Comparison of ENCODE assay signal across 8 cellular contexts in genomic region chr1:246875041-246876026, GRCh38. TPM values are rescaled to one million over a fixed set of nuclear protein-coding genes. Genes with fewer than 3 reads are reported as not detected.
A peak's percentile ranks its signal among the peaks of the same experiment; 100 is the strongest.
DNase-seq lines count a peak whose midpoint lies in the region; ATAC-seq lines count a peak whose summit lies in the region.

No MANE protein-coding gene starts in this region.

- no peaks in the 10 kb centered on the region for H3K27me3 ChIP-seq in trophoblast cell (ENCODE audit: insufficient read depth, low read length)

- H3K9ac ChIP-seq in trophoblast cell (ENCODE audit: low read length), result no peak overlapping the region

- H2BK120ac ChIP-seq in trophoblast cell (ENCODE audit: insufficient read depth, low read length, poor library complexity), result no peak overlapping the region

- H3K4me1 Mint-ChIP-seq in activated naive CD8-positive, alpha-beta T cell (ENCODE audit: low read depth), result peaks cover 23% of the 10 kb centered on the region

- WGBS in trophoblast cell (ENCODE audit: extremely low coverage, insufficient coverage, insufficient read length), result no CpG with 5 or more reads among the region's 8 CpGs

- no peaks in the 10 kb centered on the region for H3K79me1 ChIP-seq in trophoblast cell (ENCODE audit: low read length)

- peaks cover 15% of the 10 kb centered on the region for H3K36me3 Mint-ChIP-seq in activated naive CD8-positive, alpha-beta T cell

- H3K4me2 ChIP-seq in trophoblast cell (ENCODE audit: low read length), result no peak overlapping the region

- H3K18ac ChIP-seq in trophoblast cell (ENCODE audit: low read length), result no peak overlapping the region

- H3K27ac ChIP-seq in trophoblast cell (ENCODE audit: low read depth, low read length), result no peak overlapping the region

- H2BK12ac ChIP-seq in trophoblast cell (ENCODE audit: low read length), result no peak overlapping the region

- peaks cover 5 to 24% of the 10 kb centered on the region in 2 experiments for H3K36me3 ChIP-seq in trophoblast cell (ENCODE audit: control insufficient read depth in 1 of 2, insufficient read depth in 2 of 2, low read length in 2 of 2)

- peak; percentile 93 to 96 for ATAC-seq in activated CD4-positive, CD25-positive, alpha-beta regulatory T cell treated with anti-CD3 and anti-CD28 coated beads, Interleukin-2, amount 50 U/mL, for 24 hours
- ATAC-seq in HG03060 (IDR thresholded peaks at IDR 0.05; ENCODE audit: low read depth, unreplicated experiment) (peak; percentile 78), HG02840 (IDR thresholded peaks at IDR 0.05; ENCODE audit: low FRiP score, unreplicated experiment) (no peak)

- H4K12ac ChIP-seq in trophoblast cell (ENCODE audit: low read depth, low read length), result no peak overlapping the region

- no peaks in the 10 kb centered on the region for H3K4me1 ChIP-seq in trophoblast cell (ENCODE audit: control insufficient read depth in 1 of 2, insufficient read depth in 2 of 2, low read length in 2 of 2)

- no peak overlapping the region for H4K91ac ChIP-seq in trophoblast cell (ENCODE audit: low read depth, low read length)

- no peaks in the 10 kb centered on the region for H3K79me2 ChIP-seq in trophoblast cell (ENCODE audit: control insufficient read depth, insufficient read depth, low read length, poor library complexity)

- H3K14ac ChIP-seq in trophoblast cell (ENCODE audit: low read length), result no peak overlapping the region

- no peak overlapping the region for H3K4me3 ChIP-seq in trophoblast cell (ENCODE audit: low read depth, low read length)

- H3K4ac ChIP-seq in trophoblast cell (ENCODE audit: low read depth, low read length), result no peak overlapping the region

- no peak for DNase-seq in activated CD4-positive, CD25-positive, alpha-beta regulatory T cell treated with anti-CD3 and anti-CD28 coated beads, Interleukin-2, amount 50 U/mL, for 72 hours
- DNase-seq in trophoblast cell (peak; percentile 12 to 59), Ammon's horn (ENCODE audit: low spot score) (no peak), COLO668 (lab: John Stamatoyannopoulos, UW; ENCODE audit: unreplicated experiment) (no peak)

- H2BK5ac ChIP-seq in trophoblast cell (ENCODE audit: low read depth, low read length, poor library complexity), result no peak overlapping the region

- H3K27ac Mint-ChIP-seq in activated naive CD8-positive, alpha-beta T cell, result peak overlapping the region; percentile 51

- no peak overlapping the region for H3K23ac ChIP-seq in trophoblast cell (ENCODE audit: low read length)

- H3K9me3 Mint-ChIP-seq in activated naive CD8-positive, alpha-beta T cell (ENCODE audit: low read depth), result no peaks in the 10 kb centered on the region

- no peaks in the 10 kb centered on the region for H3K9me3 ChIP-seq in trophoblast cell (ENCODE audit: insufficient read depth, low read depth, low read length)

- H4K8ac ChIP-seq in trophoblast cell (ENCODE audit: low read depth, low read length), result no peak overlapping the region

- no peak overlapping the region for H3K4me3 Mint-ChIP-seq in activated naive CD8-positive, alpha-beta T cell

- no peak overlapping the region for H2AFZ ChIP-seq in trophoblast cell (ENCODE audit: insufficient read depth, low read length, poor library complexity)

- no peak overlapping the region for H2AK5ac ChIP-seq in trophoblast cell (ENCODE audit: low read length)

- H3K27me3 Mint-ChIP-seq in activated naive CD8-positive, alpha-beta T cell, result no peaks in the 10 kb centered on the region

RNA-seq across cellular contexts. Expression of gene AHCTF1, which starts 56.4 kb away (rescaled TPM):
- 29.1 and 29.5 TPM in 2 replicates for polyA plus RNA-seq in trophoblast cell (2013)

Comparison
In these comparisons a context has a peak if more than half of its experiments do, and no peak if none do; other contexts are left out.
1. DNase-seq: peak in trophoblast cell (2 of 2); none in activated CD4-positive, CD25-positive, alpha-beta regulatory T cell treated with anti-CD3 and anti-CD28 coated beads, Interleukin-2, amount 50 U/mL, for 72 hours (single experiment), Ammon's horn (single experiment) and COLO668 (single experiment).